Comparison of ENCODE assay signal across 10 cellular contexts in genomic region chr2:71454221-71455010, GRCh38. TPM values are rescaled to one million over a fixed set of nuclear protein-coding genes. Genes with fewer than 3 reads are reported as not detected.
DNase-seq lines count a peak whose midpoint lies in the region; ATAC-seq and TF ChIP-seq lines count a peak whose summit lies in the region.
"Had no signal": no experiment of that assay in that cellular context is flagged by ENCODE, and none has a peak within 500 bp of the region (broad histone marks: within the 10 kb centered on the region; RNA-seq: fewer than 3 reads in every experiment).

No MANE protein-coding gene starts in this region.

- H3K4me3 Mint-ChIP-seq in naive thymus-derived CD8-positive, alpha-beta T cell: peak overlapping the region; percentile 6 to 75 (median 62)

- no peak overlapping the region for H3K27ac ChIP-seq in A673 (ENCODE audit: low read depth, low read length, poor library complexity, severe bottlenecking)
- H3K27ac ChIP-seq in gastroesophageal sphincter: peak overlapping the region; percentile 59 to 87 (median 85)

- H3K27me3 ChIP-seq in A673 (replicated peaks; ENCODE audit: insufficient read depth, low read depth, low read length, poor library complexity): peaks cover 34% of the 10 kb centered on the region
- no peaks in the 10 kb centered on the region for H3K27me3 ChIP-seq in gastroesophageal sphincter

- TF ChIP-seq CTCF in A673 (conservative IDR thresholded peaks at IDR 0.05; ENCODE audit: low read depth, low read length) (no peak), gastroesophageal sphincter (IDR thresholded peaks at IDR 0.05) (peak in 3 of 4 experiments; percentile 30 to 50 (median 32))

- POLR2A ChIA-PET in A673 (lab: Charles Lee; ENCODE audit: low non-redundant PET): no interaction called here
- POLR2A ChIA-PET in naive thymus-derived CD8-positive, alpha-beta T cell (lab: Charles Lee): no interaction called here

- H3K4me1 Mint-ChIP-seq in naive thymus-derived CD8-positive, alpha-beta T cell: peaks cover 4 to 42% (median 31%) of the 10 kb centered on the region in 4 donors

- intact Hi-C loops in A673 (cut with micrococcal nuclease; ENCODE audit: unreplicated experiment): no loop called here

- no peaks in the 10 kb centered on the region for H3K9me3 ChIP-seq in A673 (ENCODE audit: low read depth, low read length, poor library complexity, severe bottlenecking)
- H3K9me3 ChIP-seq in gastroesophageal sphincter: no peaks in the 10 kb centered on the region

- TF ChIP-seq POLR2A in gastroesophageal sphincter (IDR thresholded peaks at IDR 0.05): peak in 1 of 2 donors; percentile 26

- peak; percentile 56 for ATAC-seq in gastroesophageal sphincter
- ATAC-seq in naive thymus-derived CD8-positive, alpha-beta T cell: no peak

- 8 to 18% methylated on average over 4 to 5 of the region's 17 CpGs for WGBS in gastroesophageal sphincter (ENCODE audit: low coverage in 1 of 2), 2 donors

- H3K4me3 ChIP-seq in A673 (ENCODE audit: low read depth, low read length, poor library complexity, severe bottlenecking): peak overlapping the region; percentile 22
- H3K4me3 ChIP-seq in gastroesophageal sphincter: peak overlapping the region; percentile 67 to 78

- no peak overlapping the region for H3K27ac Mint-ChIP-seq in naive thymus-derived CD8-positive, alpha-beta T cell

- no TSS peak for BruUV-seq in A673 (replicated peaks; lab: Mats Ljungman, UMichigan)

- peaks cover 0 to 2% (median 0%) of the 10 kb centered on the region in 9 donors for H3K9me3 Mint-ChIP-seq in naive thymus-derived CD8-positive, alpha-beta T cell

- DNase-seq in A673 (ENCODE audit: low spot score) (no peak), NOMO-1 treated with DMSO at 0.1 percent for 48 hours (lab: John Stamatoyannopoulos, UW; ENCODE audit: unreplicated experiment) (peak; percentile 30), UCSD-AML1 (lab: John Stamatoyannopoulos, UW; ENCODE audit: unreplicated experiment) (no peak), EL (no peak), NCI-H748 (lab: John Stamatoyannopoulos, UW; ENCODE audit: unreplicated experiment) (no peak)
- DNase-seq in naive thymus-derived CD8-positive, alpha-beta T cell: no peak
- DNase-seq in activated CD4-positive, alpha-beta T cell treated with anti-CD3 and anti-CD28 coated beads for 1 hour: no peak
- DNase-seq: stimulated activated CD4-positive, alpha-beta T cell treated with anti-CD3 and anti-CD28 coated beads, Interleukin-1b, Interleukin-23, amount 100 ng/mL, for 48 hours; T1000 had no signal

- no peaks in the 10 kb centered on the region for H3K36me3 Mint-ChIP-seq in naive thymus-derived CD8-positive, alpha-beta T cell

- H3K4me1 ChIP-seq in A673 (ENCODE audit: insufficient read depth, low read length, poor library complexity, severe bottlenecking) (no peaks in the 10 kb centered on the region), gastroesophageal sphincter (peaks cover 11 to 93% (median 44%) of the 10 kb centered on the region in 3 donors)

- H3K36me3 ChIP-seq in A673 (ENCODE audit: insufficient read depth, low read length, poor library complexity, severe bottlenecking) (no peaks in the 10 kb centered on the region), gastroesophageal sphincter (no peaks in the 10 kb centered on the region)

- peaks cover 25 to 72% (median 46%) of the 10 kb centered on the region in 5 donors for H3K27me3 Mint-ChIP-seq in naive thymus-derived CD8-positive, alpha-beta T cell

- CTCF ChIA-PET in A673 (lab: Charles Lee): no interaction called here

- TF ChIP-seq EP300 in gastroesophageal sphincter (IDR thresholded peaks at IDR 0.05): no peak

RNA-seq across cellular contexts. Expression of gene DYSF, which starts 1.1 kb away (rescaled TPM):
- 0.04 and 0.24 TPM in 2 replicates for total RNA-seq in A673 (2021)
- 10 to 100 TPM; 11.0 to 50.1 (median 17.4) TPM for total RNA-seq in gastroesophageal sphincter
- 1 to 10 TPM; 3.4 to 3.5 TPM for total RNA-seq in naive thymus-derived CD8-positive, alpha-beta T cell
- polyA plus RNA-seq in naive thymus-derived CD8-positive, alpha-beta T cell: 1 to 10 TPM; 3.0 to 3.2 (median 3.0) TPM
